In genomic region chr10:95363303-95363912, GRCh38 we compare ENCODE assay signal across 8 cellular contexts.
DNase-seq lines count a peak whose midpoint lies in the region; ATAC-seq and TF ChIP-seq lines count a peak whose summit lies in the region.

No MANE protein-coding gene starts in this region.

- DNase-seq in Caki2 (ENCODE audit: low read depth) (peak; percentile 45), NCI-H2196 treated with DMSO at 0.1 percent for 48 hours (lab: John Stamatoyannopoulos, UW; ENCODE audit: unreplicated experiment) (peak; percentile 38), foreskin melanocyte (peak; percentile 39), progenitor cell of endocrine pancreas (ENCODE audit: low spot score, unreplicated experiment) (peak; percentile 43), posterior vena cava (ENCODE audit: low spot score) (no peak)
- peak; percentile 50 for DNase-seq in activated CD4-positive, alpha-beta memory T cell treated with anti-CD3 and anti-CD28 coated beads, Interleukin-2, amount 10 ng/mL, durations not matched to agents 7 days and 5 days

- ATAC-seq in GM18873 (IDR thresholded peaks at IDR 0.05; ENCODE audit: low FRiP score, unreplicated experiment) = peak; percentile 73
- ATAC-seq in HG03135 (IDR thresholded peaks at IDR 0.05; ENCODE audit: unreplicated experiment) = peak; percentile 83

- peak; percentile 96 for TF ChIP-seq CTCF in progenitor cell of endocrine pancreas (IDR thresholded peaks at IDR 0.05; ENCODE audit: unreplicated experiment)

- in situ Hi-C loops in Caki2 (cut with HindIII; ENCODE audit: low pct_unique_long_range_greater_than_20kb, low sequenced_read_pairs) = loop anchor here (25.0 kb wide), 1 partner anchor 126 kb away; no protein-coding TSS in a partner anchor

- peaks cover 8% of the 10 kb centered on the region for H3K27me3 Mint-ChIP-seq in activated CD4-positive, alpha-beta memory T cell treated with anti-CD3 and anti-CD28 coated beads, Interleukin-2, amount 10 ng/mL, durations not matched to agents 7 days and 5 days
- no peaks in the 10 kb centered on the region for H3K27me3 Mint-ChIP-seq in progenitor cell of endocrine pancreas

- H3K4me1 Mint-ChIP-seq in activated CD4-positive, alpha-beta memory T cell treated with anti-CD3 and anti-CD28 coated beads, Interleukin-2, amount 10 ng/mL, durations not matched to agents 7 days and 5 days = no peaks in the 10 kb centered on the region
- peaks cover 26% of the 10 kb centered on the region for H3K4me1 Mint-ChIP-seq in progenitor cell of endocrine pancreas (ENCODE audit: low read depth)

- POLR2A ChIA-PET in activated CD4-positive, alpha-beta memory T cell treated with anti-CD3 and anti-CD28 coated beads, Interleukin-2, amount 10 ng/mL, durations not matched to agents 7 days and 5 days (lab: Charles Lee) = interaction anchor here (2.0 kb wide), 1 partner anchor 68 kb away, joined by 5 read pairs; no protein-coding TSS in a partner anchor

- H3K9me3 Mint-ChIP-seq in activated CD4-positive, alpha-beta memory T cell treated with anti-CD3 and anti-CD28 coated beads, Interleukin-2, amount 10 ng/mL, durations not matched to agents 7 days and 5 days = no peaks in the 10 kb centered on the region
- no peaks in the 10 kb centered on the region for H3K9me3 Mint-ChIP-seq in progenitor cell of endocrine pancreas (ENCODE audit: low read depth)

- CTCF ChIA-PET in activated CD4-positive, alpha-beta memory T cell treated with anti-CD3 and anti-CD28 coated beads, Interleukin-2, amount 10 ng/mL, durations not matched to agents 7 days and 5 days (lab: Charles Lee) = interaction anchor here (0.7 to 12.0 kb wide), 17 partner anchors 12 to 230 kb away, joined by 3 to 220 read pairs (median 4); no protein-coding TSS in a partner anchor

- intact Hi-C loops in posterior vena cava (cut with DNase I) = loop anchor here (5.0 to 10.0 kb wide), 2 partner anchors 116 to 119 kb away; no protein-coding TSS in a partner anchor

- H3K27ac Mint-ChIP-seq in activated CD4-positive, alpha-beta memory T cell treated with anti-CD3 and anti-CD28 coated beads, Interleukin-2, amount 10 ng/mL, durations not matched to agents 7 days and 5 days = no peak overlapping the region
- H3K27ac Mint-ChIP-seq in progenitor cell of endocrine pancreas = no peak overlapping the region

- no peak overlapping the region for H3K4me3 Mint-ChIP-seq in activated CD4-positive, alpha-beta memory T cell treated with anti-CD3 and anti-CD28 coated beads, Interleukin-2, amount 10 ng/mL, durations not matched to agents 7 days and 5 days
- no peak overlapping the region for H3K4me3 Mint-ChIP-seq in progenitor cell of endocrine pancreas (ENCODE audit: low read depth)

- no peaks in the 10 kb centered on the region for H3K36me3 Mint-ChIP-seq in activated CD4-positive, alpha-beta memory T cell treated with anti-CD3 and anti-CD28 coated beads, Interleukin-2, amount 10 ng/mL, durations not matched to agents 7 days and 5 days (ENCODE audit: low read depth)
- H3K36me3 Mint-ChIP-seq in progenitor cell of endocrine pancreas (ENCODE audit: insufficient read depth) = no peaks in the 10 kb centered on the region
